Comparison of ENCODE assay signal across 8 cellular contexts in genomic region chr10:97355571-97355975, GRCh38. TPM values are rescaled to one million over a fixed set of nuclear protein-coding genes. Genes with fewer than 3 reads are reported as not detected.
DNase-seq lines count a peak whose midpoint lies in the region; ATAC-seq and TF ChIP-seq lines count a peak whose summit lies in the region.

No MANE protein-coding gene starts in this region.

- peak overlapping the region; percentile 79 to 93 (median 86) for H3K27ac Mint-ChIP-seq in immature natural killer cell
- H3K27ac Mint-ChIP-seq in stimulated activated naive B cell treated with anti-CD40 and anti-IgM and Interleukin-4, amounts not matched to agents 10 μg/mL and 1 μg/mL and 100 μg/mL, for 72 hours: no peak overlapping the region

- peaks cover 0 to 3% (median 0%) of the 10 kb centered on the region in 3 donors for H3K27me3 Mint-ChIP-seq in immature natural killer cell (ENCODE audit: low read depth in 3 of 3)
- no peaks in the 10 kb centered on the region for H3K27me3 Mint-ChIP-seq in stimulated activated naive B cell treated with anti-CD40 and anti-IgM and Interleukin-4, amounts not matched to agents 10 μg/mL and 1 μg/mL and 100 μg/mL, for 72 hours

- 46 to 52% methylated on average over 5 of the region's 5 CpGs for WGBS in tibial nerve, 2 donors

- peak in 1 of 2 donors; percentile 23 for TF ChIP-seq EP300 in tibial nerve (IDR thresholded peaks at IDR 0.05)

- TF ChIP-seq POLR2A in tibial nerve (IDR thresholded peaks at IDR 0.05): no peak

- no peak overlapping the region for H3K4me3 ChIP-seq in ascending aorta
- H3K4me3 ChIP-seq in tibial nerve: no peak overlapping the region

- intact Hi-C loops in ascending aorta (cut with DNase I): loop anchor here (2.0 kb wide), 1 partner anchor 77 kb away; no protein-coding TSS in a partner anchor

- no peak for ATAC-seq in stimulated activated naive B cell treated with anti-CD40 and anti-IgM and Interleukin-4, amounts not matched to agents 10 μg/mL and 1 μg/mL and 100 μg/mL, for 72 hours (replicated peaks)

- H3K36me3 ChIP-seq in ascending aorta: peaks cover 8 to 25% of the 10 kb centered on the region in 2 donors
- peaks cover 0 to 49% (median 0%) of the 10 kb centered on the region in 3 donors for H3K36me3 ChIP-seq in tibial nerve

- no peaks in the 10 kb centered on the region for H3K9me3 ChIP-seq in ascending aorta
- no peaks in the 10 kb centered on the region for H3K9me3 ChIP-seq in tibial nerve

- H3K27me3 ChIP-seq in ascending aorta: no peaks in the 10 kb centered on the region
- H3K27me3 ChIP-seq in tibial nerve: no peaks in the 10 kb centered on the region

- peak; percentile 47 for DNase-seq in NOMO-1 treated with DMSO at 0.1 percent for 48 hours (lab: John Stamatoyannopoulos, UW; ENCODE audit: unreplicated experiment)
- no peak for DNase-seq in NOMO-1 treated with dmso at 0.1 percent for 144 hours (lab: John Stamatoyannopoulos, UW; ENCODE audit: unreplicated experiment)
- no peak for DNase-seq in ascending aorta (ENCODE audit: low spot score in 2 of 2)
- DNase-seq in immature natural killer cell: peak in 2 of 3 donors; percentile 11 to 13
- DNase-seq in tibial nerve (ENCODE audit: low spot score in 2 of 2): peak in 1 of 2 donors; percentile 31
- no peak for DNase-seq in NCI-H345 treated with DMSO at 0.1 percent for 48 hours (lab: John Stamatoyannopoulos, UW; ENCODE audit: unreplicated experiment)
- no peak for DNase-seq in stimulated activated naive B cell treated with anti-CD40 and anti-IgM and Interleukin-4, amounts not matched to agents 10 μg/mL and 1 μg/mL and 100 μg/mL, for 72 hours
- DNase-seq in iPS-NIHi11 (ENCODE audit: low spot score): no peak

- H3K4me1 ChIP-seq in ascending aorta (no peaks in the 10 kb centered on the region), tibial nerve (peaks cover 0 to 11% (median 0%) of the 10 kb centered on the region in 4 donors)

- H3K4me1 Mint-ChIP-seq in immature natural killer cell: peaks cover 20 to 24% of the 10 kb centered on the region in 2 donors
- H3K4me1 Mint-ChIP-seq in stimulated activated naive B cell treated with anti-CD40 and anti-IgM and Interleukin-4, amounts not matched to agents 10 μg/mL and 1 μg/mL and 100 μg/mL, for 72 hours: peaks cover 3 to 11% of the 10 kb centered on the region in 2 donors

- H3K27ac ChIP-seq in ascending aorta (no peak overlapping the region), tibial nerve (no peak overlapping the region)

- peak; percentile 14 to 50 (median 24) for TF ChIP-seq CTCF in ascending aorta (IDR thresholded peaks at IDR 0.05)
- peak in 4 of 5 experiments; percentile 13 to 61 (median 39) for TF ChIP-seq CTCF in tibial nerve (IDR thresholded peaks at IDR 0.05)

- H3K36me3 Mint-ChIP-seq in immature natural killer cell: peaks cover 0 to 5% (median 0%) of the 10 kb centered on the region in 3 donors
- H3K36me3 Mint-ChIP-seq in stimulated activated naive B cell treated with anti-CD40 and anti-IgM and Interleukin-4, amounts not matched to agents 10 μg/mL and 1 μg/mL and 100 μg/mL, for 72 hours: peaks cover 40 to 45% of the 10 kb centered on the region in 2 donors

- H3K9me3 Mint-ChIP-seq in immature natural killer cell: no peaks in the 10 kb centered on the region
- H3K9me3 Mint-ChIP-seq in stimulated activated naive B cell treated with anti-CD40 and anti-IgM and Interleukin-4, amounts not matched to agents 10 μg/mL and 1 μg/mL and 100 μg/mL, for 72 hours: no peaks in the 10 kb centered on the region

- H3K4me3 Mint-ChIP-seq in immature natural killer cell: peak overlapping the region; percentile 44 to 72 (median 57)
- H3K4me3 Mint-ChIP-seq in stimulated activated naive B cell treated with anti-CD40 and anti-IgM and Interleukin-4, amounts not matched to agents 10 μg/mL and 1 μg/mL and 100 μg/mL, for 72 hours: no peak overlapping the region

RNA-seq across cellular contexts. Expression of gene FRAT2, which starts 21.0 kb away (rescaled TPM):
- total RNA-seq in ascending aorta: 32.0 TPM
- polyA plus RNA-seq in immature natural killer cell: 10 to 100 TPM; 11.5 to 22.5 (median 15.9) TPM
- 10 to 100 TPM; 14.6 to 28.2 (median 23.3) TPM for total RNA-seq in tibial nerve

RNA-seq across cellular contexts. Expression of gene FRAT1, which starts 36.5 kb away (rescaled TPM):
- total RNA-seq in ascending aorta (5.2 TPM), tibial nerve (10 to 100 TPM in 1 of 4 donors, 1 to 10 TPM in 3; 6.8 to 10.0 (median 8.5) TPM)
- 10 to 100 TPM in 1 of 3 donors, 1 to 10 TPM in 2; 8.0 to 15.2 (median 8.1) TPM for polyA plus RNA-seq in immature natural killer cell

RNA-seq across cellular contexts. Expression of gene RRP12, which starts 45.6 kb away (rescaled TPM):
- total RNA-seq in ascending aorta: 5.9 TPM
- polyA plus RNA-seq in immature natural killer cell: 1 to 10 TPM; 4.6 to 8.5 (median 7.0) TPM
- 10 to 100 TPM; 14.7 to 50.7 (median 24.4) TPM for total RNA-seq in tibial nerve

Comparison
In these comparisons a context has a peak if more than half of its experiments do, and no peak if none do; other contexts are left out.
1. DNase-seq: peak in NOMO-1 treated with DMSO at 0.1 percent for 48 hours (single experiment) and immature natural killer cell (2 of 3); none in NOMO-1 treated with dmso at 0.1 percent for 144 hours (single experiment), ascending aorta (0 of 2), NCI-H345 treated with DMSO at 0.1 percent for 48 hours (single experiment), stimulated activated naive B cell treated with anti-CD40 and anti-IgM and Interleukin-4, amounts not matched to agents 10 μg/mL and 1 μg/mL and 100 μg/mL, for 72 hours (single experiment) and iPS-NIHi11 (single experiment).
2. H3K4me3 Mint-ChIP-seq: peak in immature natural killer cell (5 of 5); none in stimulated activated naive B cell treated with anti-CD40 and anti-IgM and Interleukin-4, amounts not matched to agents 10 μg/mL and 1 μg/mL and 100 μg/mL, for 72 hours (0 of 2).